16 cellular contexts compared by ENCODE assay signal in the genomic region with DNA sequence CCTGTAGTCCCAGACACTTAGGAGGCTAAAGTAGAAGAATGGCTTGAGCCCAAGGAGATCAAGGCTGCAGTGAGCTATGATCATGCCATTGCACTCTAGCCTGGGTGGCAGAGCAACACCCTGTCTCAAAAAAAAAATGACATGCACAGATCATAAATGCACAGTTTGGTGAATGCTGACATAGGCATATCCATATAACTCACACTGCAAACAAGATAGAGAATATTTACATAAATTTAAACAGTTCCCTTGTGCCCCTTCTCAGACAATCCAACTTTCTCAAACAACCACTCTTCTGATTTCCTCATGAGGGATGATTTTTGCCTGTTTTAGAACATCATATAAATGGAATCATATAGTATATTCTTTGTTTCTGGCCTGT.
"Had no signal": no experiment of that assay in that cellular context is flagged by ENCODE, and none has a peak within 500 bp of the region (broad histone marks: within the 10 kb centered on the region; RNA-seq: fewer than 3 reads in every experiment).

No MANE protein-coding gene starts in this region.

- H3K27ac ChIP-seq: WERI-Rb-1 had no signal

- H3K36me3 ChIP-seq: WERI-Rb-1 had no signal

- DNase-seq: activated CD4-positive, alpha-beta memory T cell treated with anti-CD3 and anti-CD28 coated beads, Interleukin-2, amount 10 ng/mL, durations not matched to agents 7 days and 5 days; activated CD4-positive, alpha-beta T cell treated with anti-CD3 and anti-CD28 coated beads for 36 hours; activated CD4-positive, alpha-beta T cell treated with anti-CD3 and anti-CD28 coated beads, Interleukin-2, amount 50 U/mL, for 1 hour; activated gamma-delta T cell; activated naive CD4-positive, alpha-beta T cell treated with anti-CD3 and anti-CD28 coated beads for 36 hours; activated T-cell treated with anti-CD3 and anti-CD28 coated beads for 4 hours; activated T-cell treated with anti-CD3 and anti-CD28 coated beads, Interleukin-2, amount 50 U/mL, for 48 hours; amygdala; central memory CD4-positive, alpha-beta T cell; NCI-H1105 treated with DMSO at 0.1 percent for 48 hours; NCI-H1436 treated with DMSO at 0.1 percent for 48 hours; NCI-H187; NCI-H2081; NCI-H510A treated with DMSO at 0.1 percent for 48 hours; SIG-M5; WERI-Rb-1 had no signal
